Comparison of ENCODE assay signal across 8 cellular contexts in the genomic region with DNA sequence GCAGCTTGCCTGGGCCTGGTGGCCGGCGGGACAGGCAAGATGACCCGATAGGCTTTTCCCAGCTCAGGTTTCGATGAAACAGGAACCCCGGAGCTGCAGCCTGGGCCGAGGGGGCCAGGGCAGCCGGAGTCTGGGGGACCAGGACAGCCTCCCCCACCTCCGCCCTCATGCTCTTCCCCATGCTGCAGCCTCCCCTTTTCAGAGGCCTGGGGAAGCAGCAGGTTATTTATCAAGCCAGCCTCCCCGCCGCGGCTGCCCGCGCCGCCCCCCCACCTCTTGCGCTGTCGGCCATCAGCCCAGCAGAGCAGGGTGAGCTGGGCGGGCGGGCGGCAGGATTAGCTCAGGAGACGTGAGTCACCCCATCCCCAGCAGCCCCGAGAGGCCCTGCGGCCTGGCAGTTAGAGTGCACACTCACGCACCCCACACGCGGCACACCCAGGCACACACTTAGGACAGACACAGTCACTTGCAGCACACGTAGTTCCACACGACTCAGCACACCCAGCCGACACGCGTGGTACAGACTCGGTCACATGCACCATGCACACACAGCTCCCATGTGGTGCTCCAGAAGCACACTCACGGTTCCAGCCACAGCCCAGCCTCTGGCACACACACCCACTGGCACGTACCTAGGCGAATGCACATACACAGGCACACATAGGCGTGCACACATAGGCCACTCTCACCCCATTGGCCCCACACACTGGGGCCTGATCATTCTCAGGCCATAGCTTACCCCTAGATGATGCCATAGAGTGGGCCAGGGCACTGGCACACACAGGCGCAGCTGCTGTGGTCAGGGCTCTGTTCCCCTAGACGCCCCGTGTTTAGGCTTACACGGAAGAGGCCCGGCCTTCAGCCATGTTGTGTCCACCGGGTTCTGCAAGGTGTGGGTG. TPM values are rescaled to one million over a fixed set of nuclear protein-coding genes. Genes with fewer than 3 reads are reported as not detected.
DNase-seq lines count a peak whose midpoint lies in the region; ATAC-seq, FAIRE-seq and TF ChIP-seq lines count a peak whose summit lies in the region.

No MANE protein-coding gene starts in this region.

- TF ChIP-seq POLR2A in GM12892 (IDR thresholded peaks at IDR 0.05; ENCODE audit: low read depth, low read length) (0 out of 2 replicates have a peak, but pooled peaks have one; percentile 30), heart left ventricle (IDR thresholded peaks at IDR 0.05) (no peak)

- H3K9me3 Mint-ChIP-seq in activated T-helper 17 cell treated with anti-CD3 and anti-CD28 coated beads, Interleukin-2, amount 50 U/mL, for 72 hours, result no peaks in the 10 kb centered on the region

- no peak overlapping the region for H3K27ac Mint-ChIP-seq in activated T-helper 17 cell treated with anti-CD3 and anti-CD28 coated beads, Interleukin-2, amount 50 U/mL, for 72 hours

- no peaks in the 10 kb centered on the region for H3K4me1 Mint-ChIP-seq in activated T-helper 17 cell treated with anti-CD3 and anti-CD28 coated beads, Interleukin-2, amount 50 U/mL, for 72 hours

- H3K27ac ChIP-seq in HL-60 (replicated peaks) (peak overlapping the region; percentile 92), heart left ventricle (peak overlapping the region; percentile 75 to 98 (median 92)), rectal smooth muscle tissue (ENCODE audit: low read depth, low read length) (peak overlapping the region; percentile 81)

- TF ChIP-seq CTCF in HL-60 (IDR thresholded peaks at IDR 0.05; ENCODE audit: insufficient read depth, low read length), result no peak
- TF ChIP-seq CTCF in heart left ventricle (IDR thresholded peaks at IDR 0.05), result no peak

- H3K4me3 ChIP-seq in HL-60 (replicated peaks; ENCODE audit: insufficient read depth, low read length) (no peak overlapping the region), heart left ventricle (peak overlapping the region in 10 of 12 donors; percentile 1 to 49 (median 16)), rectal smooth muscle tissue (ENCODE audit: low read length) (peak overlapping the region; percentile 35)

- 37 to 60% (median 47%) methylated on average over 19 to 41 of the region's 41 CpGs for WGBS in heart left ventricle, 4 donors

- H3K27me3 ChIP-seq in HL-60 (ENCODE audit: insufficient read depth, poor library complexity, severe bottlenecking) (no peaks in the 10 kb centered on the region), heart left ventricle (no peaks in the 10 kb centered on the region), rectal smooth muscle tissue (ENCODE audit: control insufficient read depth, insufficient read depth, low read length) (no peaks in the 10 kb centered on the region)

- no peak overlapping the region for H3K9ac ChIP-seq in rectal smooth muscle tissue (ENCODE audit: low read length)

- H3K4me3 Mint-ChIP-seq in activated T-helper 17 cell treated with anti-CD3 and anti-CD28 coated beads, Interleukin-2, amount 50 U/mL, for 72 hours, result no peak overlapping the region

- peaks cover 35 to 99% (median 87%) of the 10 kb centered on the region in 12 donors for H3K4me1 ChIP-seq in heart left ventricle
- peaks cover 38% of the 10 kb centered on the region for H3K4me1 ChIP-seq in rectal smooth muscle tissue (ENCODE audit: control insufficient read depth, insufficient read depth, low read length)

- peak; percentile 25 for ATAC-seq in activated T-helper 17 cell treated with anti-CD3 and anti-CD28 coated beads, Interleukin-2, amount 50 U/mL, for 72 hours (replicated peaks)
- peak; percentile 47 to 78 (median 70) for ATAC-seq in heart left ventricle
- ATAC-seq in HG03025 (IDR thresholded peaks at IDR 0.05; ENCODE audit: low FRiP score, unreplicated experiment), result no peak
- no peak for ATAC-seq in HG02938 (IDR thresholded peaks at IDR 0.05; ENCODE audit: unreplicated experiment)
- no peak for ATAC-seq in HG03439 (IDR thresholded peaks at IDR 0.05; ENCODE audit: unreplicated experiment)

- intact Hi-C loops in heart left ventricle (cut with DNase I), result no loop called here

- peak; percentile 80 for FAIRE-seq in GM12892 (lab: Jason Lieb, UNC)

- H3K36me3 Mint-ChIP-seq in activated T-helper 17 cell treated with anti-CD3 and anti-CD28 coated beads, Interleukin-2, amount 50 U/mL, for 72 hours (ENCODE audit: low read depth), result no peaks in the 10 kb centered on the region

- H3K36me3 ChIP-seq in heart left ventricle, result peaks cover 0 to 4% (median 0%) of the 10 kb centered on the region in 9 donors
- H3K36me3 ChIP-seq in rectal smooth muscle tissue (ENCODE audit: control insufficient read depth, insufficient read depth, low read length), result no peaks in the 10 kb centered on the region

- H3K9me3 ChIP-seq in heart left ventricle, result no peaks in the 10 kb centered on the region

- no peaks in the 10 kb centered on the region for H3K27me3 Mint-ChIP-seq in activated T-helper 17 cell treated with anti-CD3 and anti-CD28 coated beads, Interleukin-2, amount 50 U/mL, for 72 hours

- no peak for DNase-seq in GM12892 (ENCODE audit: insufficient read length)
- DNase-seq in HL-60 (ENCODE audit: low read depth in 1 of 2, low spot score in 1 of 2), result peak; percentile 83 to 87
- DNase-seq in heart left ventricle, result peak; percentile 78 to 94 (median 88)

RNA-seq across cellular contexts. Expression of a gene that starts 13.0 kb away (rescaled TPM):
- polyA plus RNA-seq in GM12892 (2012; ENCODE audit: missing spikeins), result 22.4 TPM
- total RNA-seq in activated T-helper 17 cell treated with anti-CD3 and anti-CD28 coated beads, Interleukin-2, amount 50 U/mL, for 72 hours, result 1 to 10 TPM in 1 of 2 donors, under 1 TPM in 1; 0.89 to 2.7 TPM
- 10 to 100 TPM; 29.8 to 74.6 (median 36.3) TPM for total RNA-seq in heart left ventricle
- 10 to 100 TPM; 32.8 to 44.5 TPM for polyA plus RNA-seq in heart left ventricle

Comparison
In these comparisons a context has a peak if more than half of its experiments do, and no peak if none do; other contexts are left out.
1. ATAC-seq: peak in activated T-helper 17 cell treated with anti-CD3 and anti-CD28 coated beads, Interleukin-2, amount 50 U/mL, for 72 hours (single experiment) and heart left ventricle (4 of 4); none in HG03025 (single experiment), HG02938 (single experiment) and HG03439 (single experiment).
2. RNA of a gene that starts 13.0 kb away (total RNA-seq): 29.8 to 74.6 TPM in heart left ventricle; 0.89 to 2.7 TPM in activated T-helper 17 cell treated with anti-CD3 and anti-CD28 coated beads, Interleukin-2, amount 50 U/mL, for 72 hours; every median in the first group is over 4 times any median in the second.
3. Peak in every context shown above with its lines, with median percentiles within 50 percentile points of each other: H3K27ac ChIP-seq.